In genomic region chr1:213986020-213986924, GRCh38 we compare ENCODE assay signal across 10 cellular contexts. TPM values are rescaled to one million over a fixed set of nuclear protein-coding genes. Genes with fewer than 3 reads are reported as not detected.
DNase-seq lines count a peak whose midpoint lies in the region; ATAC-seq and TF ChIP-seq lines count a peak whose summit lies in the region.
"Had no signal": no experiment of that assay in that cellular context is flagged by ENCODE, and none has a peak within 500 bp of the region (broad histone marks: within the 10 kb centered on the region; RNA-seq: fewer than 3 reads in every experiment).

No MANE protein-coding gene starts in this region.

- peak; percentile 18 for DNase-seq in NCI-H82 (lab: John Stamatoyannopoulos, UW)
- DNase-seq in NCI-H82 treated with DMSO at 0.1 percent for 48 hours (lab: John Stamatoyannopoulos, UW; ENCODE audit: unreplicated experiment), result no peak
- DNase-seq in H9, result no peak
- peak; percentile 37 for DNase-seq in cerebellar cortex (ENCODE audit: low spot score)
- DNase-seq in naive thymus-derived CD8-positive, alpha-beta T cell, result no peak
- DNase-seq in germinal center (ENCODE audit: low spot score), result no peak
- no peak for DNase-seq in erythroblast (lab: John Stamatoyannopoulos, UW)

- no peak overlapping the region for H4K5ac ChIP-seq in H9 (ENCODE audit: insufficient read length, low read depth, low read length)

- peaks cover 41% of the 10 kb centered on the region for H3K23me2 ChIP-seq in H9 (ENCODE audit: insufficient read length, low read depth, low read length, poor library complexity, severe bottlenecking)

- no peak overlapping the region for H4K8ac ChIP-seq in H9 (replicated peaks; ENCODE audit: insufficient read length, low read depth, low read length)

- no peak overlapping the region for H3K23ac ChIP-seq in H9 (ENCODE audit: insufficient read length, low read depth, low read length)

- no peak for TF ChIP-seq CTCF in H9 (conservative IDR thresholded peaks at IDR 0.05)

- no peak for TF ChIP-seq POLR2A in erythroblast (IDR thresholded peaks at IDR 0.05; ENCODE audit: low read length)

- no peak overlapping the region for H4K91ac ChIP-seq in H9 (ENCODE audit: insufficient read length, low read depth, low read length)

- H3K4me2 ChIP-seq in H9 (ENCODE audit: insufficient read depth, insufficient read length, low read length), result peak overlapping the region; percentile 95

- no peak overlapping the region for H2BK5ac ChIP-seq in H9 (ENCODE audit: insufficient read length, low read length)

- no peak overlapping the region for H3T11ph ChIP-seq in H9 (ENCODE audit: low read length)

- no peaks in the 10 kb centered on the region for H3K79me1 ChIP-seq in H9 (ENCODE audit: insufficient read depth, low read depth, low read length, poor library complexity, severe bottlenecking)

- H3K4ac ChIP-seq in H9 (ENCODE audit: low read depth, low read length), result no peak overlapping the region

- peaks cover 63% of the 10 kb centered on the region for H3K27me3 ChIP-seq in H9 (ENCODE audit: insufficient read depth, low read length)

- H3K27ac Mint-ChIP-seq in H9, result no peak overlapping the region
- H3K27ac Mint-ChIP-seq in naive thymus-derived CD8-positive, alpha-beta T cell, result peak overlapping the region in 1 of 10 donors; percentile 59

- peaks cover 60 to 74% of the 10 kb centered on the region in 2 experiments for H3K4me1 Mint-ChIP-seq in H9
- H3K4me1 Mint-ChIP-seq in naive thymus-derived CD8-positive, alpha-beta T cell, result peaks cover 38 to 48% (median 46%) of the 10 kb centered on the region in 4 donors

- H3K14ac ChIP-seq in H9 (ENCODE audit: insufficient read depth, low read length), result no peak overlapping the region

- no peak overlapping the region for H2BK15ac ChIP-seq in H9 (ENCODE audit: low read depth, low read length)

- no peak overlapping the region for H3K18ac ChIP-seq in H9 (ENCODE audit: insufficient read length, low read depth, low read length)

- H3K4me1 ChIP-seq in H9 (ENCODE audit: insufficient read depth, low read length), result no peaks in the 10 kb centered on the region

- H2AK5ac ChIP-seq in H9 (ENCODE audit: insufficient read length, low read length), result no peak overlapping the region

- no peak overlapping the region for H3K27ac ChIP-seq in H9 (ENCODE audit: insufficient read length, low read depth, low read length)
- H3K27ac ChIP-seq: neutrophil had no signal

- no peak overlapping the region for H2AFZ ChIP-seq in H9 (ENCODE audit: low read length)

- ATAC-seq in naive thymus-derived CD8-positive, alpha-beta T cell, result no peak
- ATAC-seq in GM19351 (IDR thresholded peaks at IDR 0.05; ENCODE audit: unreplicated experiment), result no peak

- H2BK120ac ChIP-seq in H9 (ENCODE audit: low read depth, low read length, poor library complexity, severe bottlenecking), result no peak overlapping the region

- no peaks in the 10 kb centered on the region for H3K79me2 ChIP-seq in H9 (ENCODE audit: insufficient read depth, low read length)

- no peaks in the 10 kb centered on the region for H3K9me3 ChIP-seq in H9 (ENCODE audit: control insufficient read depth, low read depth, low read length)
- H3K9me3 ChIP-seq: neutrophil had no signal

- H3K27me3 Mint-ChIP-seq in H9 (ENCODE audit: low read depth), result peaks cover 98% of the 10 kb centered on the region
- peaks cover 61 to 94% (median 80%) of the 10 kb centered on the region in 5 donors for H3K27me3 Mint-ChIP-seq in naive thymus-derived CD8-positive, alpha-beta T cell

- H3K9me3 Mint-ChIP-seq in H9, result no peaks in the 10 kb centered on the region; a peak in 2 of 5 replicates
- H3K9me3 Mint-ChIP-seq in naive thymus-derived CD8-positive, alpha-beta T cell, result peaks cover 0 to 32% (median 9%) of the 10 kb centered on the region in 9 donors

- no peak overlapping the region for H2BK20ac ChIP-seq in H9 (ENCODE audit: low read depth, low read length, poor library complexity, severe bottlenecking)

- POLR2A ChIA-PET in naive thymus-derived CD8-positive, alpha-beta T cell (lab: Charles Lee), result no interaction called here

- no peak overlapping the region for H2BK12ac ChIP-seq in H9 (ENCODE audit: insufficient read length, low read depth, low read length)

- no peak overlapping the region for H3K9ac ChIP-seq in H9 (ENCODE audit: extremely low read depth, insufficient read length, low read length)

- no peak overlapping the region for H3K56ac ChIP-seq in H9 (ENCODE audit: insufficient read length, low read depth, low read length)

- no peaks in the 10 kb centered on the region for H4K20me1 ChIP-seq in H9 (ENCODE audit: control insufficient read depth, insufficient read depth, insufficient read length)

- H3K4me3 Mint-ChIP-seq in H9, result peak overlapping the region; percentile 14 to 92; a peak in 4 of 5 replicates
- peak overlapping the region in 9 of 10 donors; percentile 3 to 85 (median 40) for H3K4me3 Mint-ChIP-seq in naive thymus-derived CD8-positive, alpha-beta T cell
- H3K4me3 Mint-ChIP-seq: central memory CD8-positive, alpha-beta T cell had no signal

- WGBS in H9 (ENCODE audit: extremely low coverage, insufficient read length, low lambda C conversion rate), result no CpG with 5 or more reads among the region's 31 CpGs

- no peaks in the 10 kb centered on the region for H3K36me3 Mint-ChIP-seq in H9 (ENCODE audit: insufficient read depth in 1 of 3, low read depth in 3 of 3)
- peaks cover 5 to 29% (median 22%) of the 10 kb centered on the region in 3 donors for H3K36me3 Mint-ChIP-seq in naive thymus-derived CD8-positive, alpha-beta T cell

RNA-seq across cellular contexts. Expression of gene PROX1, which starts 1.5 kb away (rescaled TPM):
- 0.72 and 0.83 TPM in 2 replicates for total RNA-seq in H9 (2021)
- not detected for total RNA-seq in naive thymus-derived CD8-positive, alpha-beta T cell
- polyA plus RNA-seq in naive thymus-derived CD8-positive, alpha-beta T cell, result not detected

Comparison
In these comparisons a context has a peak if more than half of its experiments do, and no peak if none do; other contexts are left out.
1. DNase-seq: peak in NCI-H82 (single experiment) and cerebellar cortex (single experiment); none in NCI-H82 treated with DMSO at 0.1 percent for 48 hours (single experiment), H9 (single experiment), naive thymus-derived CD8-positive, alpha-beta T cell (0 of 10), germinal center (single experiment) and erythroblast (0 of 2).